In genomic region chr9:133529874-133530273, GRCh38 we compare ENCODE assay signal across 35 cellular contexts. TPM values are rescaled to one million over a fixed set of nuclear protein-coding genes. Genes with fewer than 3 reads are reported as not detected.
"Had no signal": no experiment of that assay in that cellular context is flagged by ENCODE, and none has a peak within 500 bp of the region (broad histone marks: within the 10 kb centered on the region; RNA-seq: fewer than 3 reads in every experiment).

No MANE protein-coding gene starts in this region.

- H3K27ac ChIP-seq: adrenal gland, body of pancreas, breast epithelium, Peyer's patch, SJSA1 had no signal

- H3K27me3 ChIP-seq: body of pancreas, Peyer's patch had no signal

- DNase-seq: activated B cell treated with CpG ODN at 0.5 μM for 24 hours; activated CD4-positive, alpha-beta memory T cell treated with anti-CD3 and anti-CD28 coated beads for 36 hours; activated CD4-positive, alpha-beta T cell treated with anti-CD3 and anti-CD28 coated beads for 4 hours; activated CD4-positive, alpha-beta T cell treated with anti-CD3 and anti-CD28 coated beads, Interleukin-2, amount 50 U/mL, for 1 hour; activated CD4-positive, CD25-positive, alpha-beta regulatory T cell treated with anti-CD3 and anti-CD28 coated beads, Interleukin-2, amount 50 U/mL, for 72 hours; activated CD8-positive, alpha-beta memory T cell treated with anti-CD3 and anti-CD28 coated beads, Interleukin-2, amount 50 U/mL, for 4 hours; activated gamma-delta T cell treated with Interleukin-2 at 50 U/mL for 16 hours; activated naive CD4-positive, alpha-beta T cell treated with anti-CD3 and anti-CD28 coated beads for 36 hours; activated T-cell treated with anti-CD3 and anti-CD28 coated beads for 4 hours; activated T-cell treated with anti-CD3 and anti-CD28 coated beads, Interleukin-2, amount 50 U/mL, for 4 hours; adrenal gland; body of pancreas; cerebellar nuclear complex; NCI-H1105; NCI-H1417 treated with DMSO at 0.1 percent for 48 hours; NCI-H187 treated with DMSO at 0.1 percent for 48 hours; NCI-H2081; NCI-H2171 treated with DMSO at 0.1 percent for 48 hours; NCI-H2227 treated with DMSO at 0.1 percent for 48 hours; NCI-H446; NCI-H510A treated with DMSO at 0.1 percent for 48 hours; PC-3; Peyer's patch; SHP77 treated with DMSO at 0.1 percent for 48 hours; SK-N-SH had no signal

- FAIRE-seq: astrocyte, TTC549 had no signal

- H3K9ac ChIP-seq: SK-N-SH had no signal

- H3K4me3 ChIP-seq: adrenal gland, body of pancreas, breast epithelium, Peyer's patch, SJSA1 had no signal

- ATAC-seq: activated naive CD4-positive, alpha-beta T cell treated with anti-CD3 and anti-CD28 coated beads, Interleukin-2, amount 50 U/mL, for 72 hours; activated T-cell treated with anti-CD3 and anti-CD28 coated beads, Interleukin-2, amount 50 U/mL, for 4 hours; body of pancreas; PC-3 had no signal

- H3K36me3 Mint-ChIP-seq: activated CD4-positive, alpha-beta memory T cell treated with anti-CD3 and anti-CD28 coated beads for 36 hours; activated naive CD4-positive, alpha-beta T cell treated with anti-CD3 and anti-CD28 coated beads, Interleukin-2, amount 50 U/mL, for 72 hours had no signal

- H3K4me2 ChIP-seq: SK-N-SH had no signal

- H3K4me3 Mint-ChIP-seq: activated B cell treated with CpG ODN at 0.5 μM for 24 hours; activated CD4-positive, alpha-beta memory T cell treated with anti-CD3 and anti-CD28 coated beads for 36 hours; activated naive CD4-positive, alpha-beta T cell treated with anti-CD3 and anti-CD28 coated beads for 36 hours; activated T-cell treated with anti-CD3 and anti-CD28 coated beads, Interleukin-2, amount 50 U/mL, for 4 hours; activated T-helper 1 cell treated with anti-CD3 and anti-CD28 coated beads, Interleukin-12 subunit alpha, Interleukin-12 subunit beta, Interleukin-2, Interleukin-4 antibody, amounts not matched to agents 30 ng/mL and 10 ng/mL and 1 ng/mL, durations not matched to agents 14 hours and 24 hours and 36 hours; T-helper 1 cell treated with Interleukin-12 subunit alpha and Interleukin-12 subunit beta and Interleukin-4 antibody, amounts not matched to agents 30 μg/mL and 1 μg/mL, for 36 hours; T-helper 2 cell treated with Interferon-gamma antibody and Interleukin-4, amounts not matched to agents 5 μg/mL and 100 μg/mL, for 36 hours had no signal

- H3K4me1 ChIP-seq: SJSA1 had no signal

- H3K9me3 Mint-ChIP-seq: activated B cell treated with CpG ODN at 0.5 μM for 24 hours; activated CD4-positive, alpha-beta memory T cell treated with anti-CD3 and anti-CD28 coated beads for 36 hours; activated naive CD4-positive, alpha-beta T cell treated with anti-CD3 and anti-CD28 coated beads for 36 hours; activated naive CD4-positive, alpha-beta T cell treated with anti-CD3 and anti-CD28 coated beads, Interleukin-2, amount 50 U/mL, for 72 hours; activated T-cell treated with anti-CD3 and anti-CD28 coated beads, Interleukin-2, amount 50 U/mL, for 4 hours; activated T-helper 1 cell treated with anti-CD3 and anti-CD28 coated beads, Interleukin-12 subunit alpha, Interleukin-12 subunit beta, Interleukin-2, Interleukin-4 antibody, amounts not matched to agents 30 ng/mL and 10 ng/mL and 1 ng/mL, durations not matched to agents 14 hours and 24 hours and 36 hours; T-helper 1 cell treated with Interleukin-12 subunit alpha and Interleukin-12 subunit beta and Interleukin-4 antibody, amounts not matched to agents 30 μg/mL and 1 μg/mL, for 36 hours; T-helper 2 cell treated with Interferon-gamma antibody and Interleukin-4, amounts not matched to agents 5 μg/mL and 100 μg/mL, for 36 hours had no signal

- H3K9me3 ChIP-seq: adrenal gland, body of pancreas, breast epithelium, Peyer's patch, SJSA1, SK-N-SH had no signal

- H3K36me3 ChIP-seq: adrenal gland, breast epithelium, Peyer's patch, SJSA1 had no signal

- H3K27ac Mint-ChIP-seq: activated B cell treated with CpG ODN at 0.5 μM for 24 hours; activated CD4-positive, alpha-beta memory T cell treated with anti-CD3 and anti-CD28 coated beads for 36 hours; activated naive CD4-positive, alpha-beta T cell treated with anti-CD3 and anti-CD28 coated beads for 36 hours; activated naive CD4-positive, alpha-beta T cell treated with anti-CD3 and anti-CD28 coated beads, Interleukin-2, amount 50 U/mL, for 72 hours; activated T-helper 1 cell treated with anti-CD3 and anti-CD28 coated beads, Interleukin-12 subunit alpha, Interleukin-12 subunit beta, Interleukin-2, Interleukin-4 antibody, amounts not matched to agents 30 ng/mL and 10 ng/mL and 1 ng/mL, durations not matched to agents 14 hours and 24 hours and 36 hours; T-helper 1 cell treated with Interleukin-12 subunit alpha and Interleukin-12 subunit beta and Interleukin-4 antibody, amounts not matched to agents 30 μg/mL and 1 μg/mL, for 36 hours; T-helper 2 cell treated with Interferon-gamma antibody and Interleukin-4, amounts not matched to agents 5 μg/mL and 100 μg/mL, for 36 hours had no signal

RNA-seq across cellular contexts. Expression of gene ADAMTSL2, which starts 4.6 kb away (rescaled TPM):
- total RNA-seq: activated B cell treated with CpG ODN at 0.5 μM for 24 hours; activated T-helper 1 cell treated with anti-CD3 and anti-CD28 coated beads, Interleukin-12 subunit alpha, Interleukin-12 subunit beta, Interleukin-2, Interleukin-4 antibody, amounts not matched to agents 30 ng/mL and 10 ng/mL and 1 ng/mL, durations not matched to agents 14 hours and 24 hours and 36 hours; MCF 10A; PC-3; SJSA1 had no signal

RNA-seq across cellular contexts. Expression of gene MYMK, which starts 5.1 kb away (rescaled TPM):
- total RNA-seq: activated B cell treated with CpG ODN at 0.5 μM for 24 hours; activated CD4-positive, alpha-beta memory T cell treated with anti-CD3 and anti-CD28 coated beads for 36 hours; activated naive CD4-positive, alpha-beta T cell treated with anti-CD3 and anti-CD28 coated beads for 36 hours; activated naive CD4-positive, alpha-beta T cell treated with anti-CD3 and anti-CD28 coated beads, Interleukin-2, amount 50 U/mL, for 72 hours; activated T-cell treated with anti-CD3 and anti-CD28 coated beads, Interleukin-2, amount 50 U/mL, for 4 hours; activated T-helper 1 cell treated with anti-CD3 and anti-CD28 coated beads, Interleukin-12 subunit alpha, Interleukin-12 subunit beta, Interleukin-2, Interleukin-4 antibody, amounts not matched to agents 30 ng/mL and 10 ng/mL and 1 ng/mL, durations not matched to agents 14 hours and 24 hours and 36 hours; adrenal gland; astrocyte; body of pancreas; breast epithelium; cardiac septum; MCF 10A; PC-3; Peyer's patch; SJSA1 had no signal
- polyA plus RNA-seq: adrenal gland, SK-N-SH had no signal
